Comparison of ENCODE assay signal across 1 cellular context in genomic region chr2:158990397-158991209, GRCh38.
TF ChIP-seq lines count a peak whose summit lies in the region.

No MANE protein-coding gene starts in this region.

TF ChIP-seq in SK-N-SH, 30 proteins besides CTCF, POLR2A, EP300 and RAD21 (continued from another document):
- no peak for TF ChIP-seq ZBTB33 (IDR thresholded peaks at IDR 0.05; ENCODE audit: borderline replicate concordance, low read depth)
TF ChIP-seq in SK-N-SH: peak in this region for 3.
